ENCODE assay signal across 1 cellular context in genomic region chr5:75565991-75566709, GRCh38.
TF ChIP-seq lines count a peak whose summit lies in the region.
"Not testable (repeated sequence)": the region's sequence is repeated elsewhere in the genome, so short reads cannot be mapped to it uniquely, and the experiment has no call there.

No MANE protein-coding gene starts in this region.

TF ChIP-seq in K562, 482 proteins besides CTCF, POLR2A, EP300 and RAD21:
- TF ChIP-seq EGR1 (conservative IDR thresholded peaks at IDR 0.05) (peak; percentile 53; the same call in 1 of the 2 replicates), CREM (IDR thresholded peaks at IDR 0.05; ENCODE audit: low read depth) (0 out of 2 replicates have a peak, but pooled peaks have one; percentile 1), BRCA1 (CRISPR knock-in tag; IDR thresholded peaks at IDR 0.05) (0 out of 2 replicates have a peak, but pooled peaks have one; percentile 53)
- TF ChIP-seq BRCA1 (IDR thresholded peaks at IDR 0.05), result not testable (repeated sequence)
TF ChIP-seq in K562: peak in this region for 3; not testable (repeated sequence) for 479.
